Comparison of ENCODE assay signal across 27 cellular contexts in the genomic region with DNA sequence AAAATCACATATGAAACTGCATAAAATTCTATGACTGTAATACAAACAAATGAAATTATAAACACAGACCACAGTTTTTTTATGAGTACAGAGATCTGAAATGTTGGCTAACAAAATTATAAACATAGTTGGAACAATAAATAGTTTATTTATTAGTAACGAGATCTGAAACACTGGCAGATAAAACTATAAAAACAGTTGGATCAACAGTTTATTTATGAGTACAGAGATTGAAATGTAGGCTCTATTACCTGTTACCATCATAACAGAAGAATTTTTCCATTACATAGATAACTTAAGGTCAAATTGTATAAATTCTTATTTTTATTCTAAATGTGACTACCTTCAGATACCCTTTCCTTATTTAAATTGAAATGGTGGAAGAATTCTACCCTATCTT.
"Had no signal": no experiment of that assay in that cellular context is flagged by ENCODE, and none has a peak within 500 bp of the region (broad histone marks: within the 10 kb centered on the region; RNA-seq: fewer than 3 reads in every experiment).

No MANE protein-coding gene starts in this region.

- H3K9ac ChIP-seq: neural progenitor cell, parathyroid adenoma had no signal

- H3K36me3 ChIP-seq: esophagus muscularis mucosa, neural progenitor cell, prostate gland, right atrium auricular region, suprapubic skin, vagina had no signal

- H3K27ac ChIP-seq: esophagus muscularis mucosa, foreskin keratinocyte, gastroesophageal sphincter, hepatocyte, parathyroid adenoma, right atrium auricular region, suprapubic skin, vagina had no signal

- H2AFZ ChIP-seq: hepatocyte, neural progenitor cell, parathyroid adenoma had no signal

- ATAC-seq: foreskin keratinocyte; gastroesophageal sphincter; heart left ventricle; left lobe of liver; naive thymus-derived CD4-positive, alpha-beta T cell; sciatic nerve; stimulated activated naive CD8-positive, alpha-beta T cell treated with anti-CD3 and anti-CD28 coated beads, Interleukin-15, amount 100 ng/mL, for 72 hours had no signal

- H3K27me3 ChIP-seq: esophagus muscularis mucosa, foreskin keratinocyte, gastroesophageal sphincter, heart left ventricle, hepatocyte, neural progenitor cell, right atrium auricular region, suprapubic skin, vagina had no signal

- DNase-seq: dermis blood vessel endothelial cell; effector memory CD4-positive, alpha-beta T cell; foreskin keratinocyte; heart left ventricle; kidney; mesenchymal stem cell; midbrain; naive thymus-derived CD4-positive, alpha-beta T cell; stimulated activated CD4-positive, alpha-beta T cell treated with anti-CD3 and anti-CD28 coated beads, Interleukin-12 subunit alpha, Interleukin-12 subunit beta, amount 100 ng/mL, for 4 hours; stimulated activated CD4-positive, alpha-beta T cell treated with anti-CD3 and anti-CD28 coated beads, Interleukin-1b, Interleukin-23, amount 100 ng/mL, for 48 hours; stimulated activated CD4-positive, alpha-beta T cell treated with anti-CD3 and anti-CD28 coated beads, Interleukin-4, amount 100 ng/mL, for 1 hour; stimulated activated CD8-positive, alpha-beta memory T cell treated with anti-CD3 and anti-CD28 coated beads, Interleukin-4, amount 100 ng/mL, for 48 hours; stimulated activated naive CD4-positive, alpha-beta T cell; stimulated activated naive CD8-positive, alpha-beta T cell treated with anti-CD3 and anti-CD28 coated beads, Interleukin-15, amount 100 ng/mL, for 72 hours; trophoblast cell had no signal

- H3K4me3 ChIP-seq: esophagus muscularis mucosa, gastroesophageal sphincter, heart left ventricle, hepatocyte, neural progenitor cell, prostate gland, right atrium auricular region, smooth muscle cell, suprapubic skin, vagina had no signal

- H3K4me1 ChIP-seq: foreskin keratinocyte, neural progenitor cell, parathyroid adenoma, suprapubic skin had no signal

- H3K4me2 ChIP-seq: hepatocyte, neural progenitor cell, smooth muscle cell had no signal

- H3K9me3 ChIP-seq: esophagus muscularis mucosa, gastroesophageal sphincter, prostate gland, right atrium auricular region, suprapubic skin, vagina had no signal
